1 cellular context compared by ENCODE assay signal in genomic region chr7:157336383-157337315, GRCh38.
A peak's percentile ranks its signal among the peaks of the same experiment; 100 is the strongest.
TF ChIP-seq lines count a peak whose summit lies in the region.

Gene DNAJB6 (plus strand): TSS chr7:157337004. CDS start chr7:157358573, 21,569 bp downstream.

TF ChIP-seq in HepG2, 621 proteins besides CTCF, POLR2A, EP300 and RAD21 (continued from another document and continues in another):
- TF ChIP-seq TFDP2 (CRISPR knock-in tag; IDR thresholded peaks at IDR 0.05) (peak; percentile 68), ZNF777 (CRISPR knock-in tag; IDR thresholded peaks at IDR 0.05) (no peak; the same call in 1 of the 2 replicates), CHCHD3 (CRISPR knock-in tag; IDR thresholded peaks at IDR 0.05) (peak; percentile 38; the same call in 1 of the 2 replicates), NFKB2 (CRISPR knock-in tag; IDR thresholded peaks at IDR 0.05; ENCODE audit: borderline replicate concordance) (no peak), ZSCAN12 (CRISPR knock-in tag; IDR thresholded peaks at IDR 0.05) (no peak), ZNF549 (CRISPR knock-in tag; IDR thresholded peaks at IDR 0.05) (no peak), GABPB1 (CRISPR knock-in tag; IDR thresholded peaks at IDR 0.05) (peak; percentile 98), PHF21A (CRISPR knock-in tag; IDR thresholded peaks at IDR 0.05) (no peak), DPF2 (CRISPR knock-in tag; IDR thresholded peaks at IDR 0.05; ENCODE audit: borderline replicate concordance, low read depth) (no peak), SOX5 (CRISPR knock-in tag; IDR thresholded peaks at IDR 0.05; ENCODE audit: borderline replicate concordance) (no peak; the same call in 1 of the 2 replicates), ZNF569 (CRISPR knock-in tag; IDR thresholded peaks at IDR 0.05; ENCODE audit: borderline replicate concordance) (no peak), PCBP1 (IDR thresholded peaks at IDR 0.05; ENCODE audit: borderline replicate concordance, low read depth, low read length) (no peak), ZBTB44 (CRISPR knock-in tag; IDR thresholded peaks at IDR 0.05) (no peak), ZMYM3 (CRISPR knock-in tag; IDR thresholded peaks at IDR 0.05) (no peak), HNF1B (CRISPR knock-in tag; IDR thresholded peaks at IDR 0.05) (peak; percentile 65), HOXA5 (CRISPR knock-in tag; IDR thresholded peaks at IDR 0.05) (peak; percentile 76), MBNL3 (CRISPR knock-in tag; conservative IDR thresholded peaks at IDR 0.05) (no peak), AGO1 (IDR thresholded peaks at IDR 0.05; ENCODE audit: low read depth, low read length, poor library complexity, severe bottlenecking) (no peak), ZFP90 (CRISPR knock-in tag; IDR thresholded peaks at IDR 0.05; ENCODE audit: borderline replicate concordance) (no peak), ZFAT (CRISPR knock-in tag; conservative IDR thresholded peaks at IDR 0.05) (no peak), NONO (IDR thresholded peaks at IDR 0.05) (no peak), NONO (CRISPR knock-in tag; conservative IDR thresholded peaks at IDR 0.05) (peak; percentile 68; the same call in 1 of the 2 replicates), SNRNP70 (IDR thresholded peaks at IDR 0.05; ENCODE audit: low read depth, low read length) (no peak), TSC22D2 (CRISPR knock-in tag; IDR thresholded peaks at IDR 0.05; ENCODE audit: borderline replicate concordance) (no peak), GMEB1 (CRISPR knock-in tag; IDR thresholded peaks at IDR 0.05; ENCODE audit: borderline replicate concordance) (peak; percentile 96), ZNF276 (CRISPR knock-in tag; IDR thresholded peaks at IDR 0.05; ENCODE audit: low read depth) (no peak), ZNF30 (CRISPR knock-in tag; IDR thresholded peaks at IDR 0.05) (no peak), ZBTB42 (CRISPR knock-in tag; IDR thresholded peaks at IDR 0.05) (no peak), IRF2 (CRISPR knock-in tag; IDR thresholded peaks at IDR 0.05) (peak; percentile 91), TBL1XR1 (IDR thresholded peaks at IDR 0.05; ENCODE audit: borderline replicate concordance, low read length, partially characterized antibody) (no peak), ZNF614 (CRISPR knock-in tag; IDR thresholded peaks at IDR 0.05; ENCODE audit: borderline replicate concordance) (peak; percentile 54; the same call in 1 of the 2 replicates), MXD4 (CRISPR knock-in tag; IDR thresholded peaks at IDR 0.05) (no peak; the same call in 1 of the 2 replicates), ZNF781 (CRISPR knock-in tag; IDR thresholded peaks at IDR 0.05; ENCODE audit: borderline replicate concordance, not compliant biosample characterization) (no peak), FOXA1 (IDR thresholded peaks at IDR 0.05) (no peak), FOXA1 (CRISPR knock-in tag; IDR thresholded peaks at IDR 0.05) (peak; percentile 53; the same call in 1 of the 2 replicates), SKIL (CRISPR knock-in tag; IDR thresholded peaks at IDR 0.05; ENCODE audit: borderline replicate concordance) (no peak), ZNF652 (CRISPR knock-in tag; IDR thresholded peaks at IDR 0.05; ENCODE audit: borderline replicate concordance, low read depth) (no peak), SNAI1 (CRISPR knock-in tag; IDR thresholded peaks at IDR 0.05; ENCODE audit: borderline replicate concordance) (no peak), HOMEZ (CRISPR knock-in tag; IDR thresholded peaks at IDR 0.05; ENCODE audit: low read depth) (0 out of 2 replicates have a peak, but pooled peaks have one; percentile 45), TAF1 (CRISPR knock-in tag; IDR thresholded peaks at IDR 0.05) (peak; percentile 78), ATM (IDR thresholded peaks at IDR 0.05; ENCODE audit: borderline replicate concordance) (no peak), TOPORS (CRISPR knock-in tag; IDR thresholded peaks at IDR 0.05) (peak; percentile 60; the same call in 1 of the 2 replicates), ZNF33B (CRISPR knock-in tag; IDR thresholded peaks at IDR 0.05) (no peak), FOSL2 (CRISPR knock-in tag; IDR thresholded peaks at IDR 0.05) (peak; percentile 50; the same call in 1 of the 2 replicates), FOXK2 (IDR thresholded peaks at IDR 0.05) (no peak), ZFP41 (CRISPR knock-in tag; IDR thresholded peaks at IDR 0.05; ENCODE audit: borderline replicate concordance) (no peak), ZBTB1 (CRISPR knock-in tag; IDR thresholded peaks at IDR 0.05; ENCODE audit: borderline replicate concordance) (no peak), NR3C1 (CRISPR knock-in tag; IDR thresholded peaks at IDR 0.05) (no peak), MIER2 (CRISPR knock-in tag; IDR thresholded peaks at IDR 0.05) (0 out of 2 replicates have a peak, but pooled peaks have one; percentile 19), DR1 (CRISPR knock-in tag; IDR thresholded peaks at IDR 0.05) (0 out of 2 replicates have a peak, but pooled peaks have one; percentile 32), ZBTB2 (CRISPR knock-in tag; IDR thresholded peaks at IDR 0.05; ENCODE audit: low read depth) (peak; percentile 88), ZNF674 (CRISPR knock-in tag; IDR thresholded peaks at IDR 0.05; ENCODE audit: low read depth) (no peak), ZNF33A (CRISPR knock-in tag; IDR thresholded peaks at IDR 0.05; ENCODE audit: borderline replicate concordance) (no peak), HMGA1 (CRISPR knock-in tag; conservative IDR thresholded peaks at IDR 0.05) (no peak), ZNF770 (CRISPR knock-in tag; IDR thresholded peaks at IDR 0.05) (no peak), ASH2L (IDR thresholded peaks at IDR 0.05; ENCODE audit: insufficient read length, low read depth, low read length) (no peak), ZSCAN9 (CRISPR knock-in tag; IDR thresholded peaks at IDR 0.05; ENCODE audit: borderline replicate concordance) (no peak), PTBP1 (IDR thresholded peaks at IDR 0.05; ENCODE audit: low read depth, low read length, poor library complexity, severe bottlenecking) (no peak)
